29 cellular contexts compared by ENCODE assay signal in the genomic region with DNA sequence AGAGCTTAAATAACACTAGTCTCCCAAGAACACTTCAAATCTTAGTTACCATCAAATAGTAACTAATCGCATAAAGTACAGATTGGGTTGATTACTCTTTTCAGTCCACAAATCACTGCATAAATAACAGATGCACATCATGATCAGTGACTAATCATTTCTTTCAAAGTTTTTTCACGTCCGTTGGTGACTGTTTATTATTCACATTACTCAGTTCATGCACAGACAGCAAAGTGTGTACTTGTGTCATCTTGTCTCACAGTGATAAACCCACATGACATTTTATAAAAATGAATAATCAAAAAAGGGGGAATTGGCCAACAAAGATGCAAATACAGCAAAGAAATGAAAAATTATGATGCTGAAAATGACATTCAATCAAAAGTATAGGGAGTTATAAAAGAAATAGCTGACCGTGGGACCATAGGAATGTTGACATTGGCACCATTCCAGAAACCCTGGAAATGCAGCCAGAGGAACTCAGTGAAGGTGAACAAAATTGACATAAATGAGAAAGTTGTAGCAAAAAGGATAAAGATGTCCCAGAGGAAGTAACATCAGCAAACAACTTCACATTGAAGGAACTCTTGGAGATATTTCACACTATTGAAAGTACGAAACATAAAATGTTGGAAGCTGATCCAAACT.
DNase-seq lines count a peak whose midpoint lies in the region; ATAC-seq and TF ChIP-seq lines count a peak whose summit lies in the region.
"Had no signal": no experiment of that assay in that cellular context is flagged by ENCODE, and none has a peak within 500 bp of the region (broad histone marks: within the 10 kb centered on the region; RNA-seq: fewer than 3 reads in every experiment).

No MANE protein-coding gene starts in this region.

- ATAC-seq in GM18498 (IDR thresholded peaks at IDR 0.05; ENCODE audit: unreplicated experiment) = no peak
- ATAC-seq: activated CD4-positive, alpha-beta T cell treated with anti-CD3 and anti-CD28 coated beads for 36 hours; activated CD8-positive, alpha-beta T cell treated with anti-CD3 and anti-CD28 coated beads, Interleukin-2, amount 10 ng/mL, durations not matched to agents 7 days and 5 days; esophagus mucosa; left ventricle myocardium superior; naive thymus-derived CD8-positive, alpha-beta T cell; psoas muscle; stimulated activated naive CD8-positive, alpha-beta T cell treated with anti-CD3 and anti-CD28 coated beads, Interleukin-15, Interleukin-2, amounts not matched to agents 100 U/mL and 50 U/mL, for 24 hours had no signal

- DNase-seq in DMS53 (lab: John Stamatoyannopoulos, UW) = peak; percentile 42
- DNase-seq in DMS53 treated with DMSO at 0.1 percent for 48 hours (lab: John Stamatoyannopoulos, UW; ENCODE audit: unreplicated experiment) = no peak
- DNase-seq in RPMI7951 (ENCODE audit: low read depth) = peak; percentile 32
- peak; percentile 68 for DNase-seq in epithelial cell of esophagus (ENCODE audit: low read depth)
- DNase-seq in renal cortical epithelial cell (ENCODE audit: low read depth) = peak; percentile 38
- DNase-seq in brain microvascular endothelial cell = no peak
- no peak for DNase-seq in T-helper 1 cell
- DNase-seq: 8988T; activated CD4-positive, alpha-beta T cell treated with anti-CD3 and anti-CD28 coated beads for 36 hours; activated CD8-positive, alpha-beta T cell treated with anti-CD3 and anti-CD28 coated beads, Interleukin-2, amount 10 ng/mL, durations not matched to agents 7 days and 5 days; activated effector memory CD4-positive, alpha-beta T cell treated with Interleukin-2 at 50 U/mL for 16 hours; activated naive CD8-positive, alpha-beta T cell treated with anti-CD3 and anti-CD28 coated beads for 36 hours; activated T-cell treated with anti-CD3 and anti-CD28 coated beads for 4 hours; CD4-positive, CD25-positive, alpha-beta regulatory T cell; effector memory CD4-positive, alpha-beta T cell; H7; left ventricle myocardium superior; MM.1S; naive thymus-derived CD8-positive, alpha-beta T cell; NCI-H1436; NCI-H2107; NCI-H446; occipital lobe; psoas muscle; Right ventricle myocardium superior; stimulated activated naive CD8-positive, alpha-beta T cell treated with anti-CD3 and anti-CD28 coated beads, Interleukin-15, Interleukin-2, amounts not matched to agents 100 U/mL and 50 U/mL, for 24 hours had no signal

- no peak for TF ChIP-seq CTCF in epithelial cell of esophagus (IDR thresholded peaks at IDR 0.05; ENCODE audit: insufficient read depth, low read depth, low read length, missing control alignments)
- no peak for TF ChIP-seq CTCF in brain microvascular endothelial cell (IDR thresholded peaks at IDR 0.05; ENCODE audit: low read depth, low read length, missing control alignments)

- H3K4me3 ChIP-seq in epithelial cell of esophagus (ENCODE audit: low read length) (no peak overlapping the region), brain microvascular endothelial cell (ENCODE audit: low read depth, low read length) (no peak overlapping the region)
- H3K4me3 ChIP-seq: ascending aorta, psoas muscle had no signal

- in situ Hi-C loops in brain microvascular endothelial cell (cut with HindIII; ENCODE audit: low pct_ligation_motif_present, low sequenced_read_pairs) = no loop called here

- no peak overlapping the region for H3K27ac ChIP-seq in brain microvascular endothelial cell
- H3K27ac ChIP-seq: ascending aorta, psoas muscle had no signal

- no peaks in the 10 kb centered on the region for H3K36me3 ChIP-seq in brain microvascular endothelial cell (replicated peaks)
- H3K36me3 ChIP-seq: ascending aorta had no signal

- H3K27me3 ChIP-seq in brain microvascular endothelial cell (replicated peaks) = no peaks in the 10 kb centered on the region
- H3K27me3 ChIP-seq: ascending aorta had no signal

Comparison
In these comparisons a context has a peak if more than half of its experiments do, and no peak if none do; other contexts are left out.
1. DNase-seq: peak in DMS53 (single experiment), RPMI7951 (single experiment), epithelial cell of esophagus (single experiment) and renal cortical epithelial cell (single experiment); none in DMS53 treated with DMSO at 0.1 percent for 48 hours (single experiment), brain microvascular endothelial cell (single experiment) and T-helper 1 cell (0 of 5).